Comparison of ENCODE assay signal across 1 cellular context in genomic region chr1:32828341-32828740, GRCh38.
TF ChIP-seq lines count a peak whose summit lies in the region.

No MANE protein-coding gene starts in this region.

TF ChIP-seq in GM12878, 131 proteins besides CTCF, POLR2A, EP300 and RAD21:
- TF ChIP-seq CEBPZ (IDR thresholded peaks at IDR 0.05; ENCODE audit: low read depth, low read length) (no peak), JUND (IDR thresholded peaks at IDR 0.05; ENCODE audit: low read depth, low read length) (no peak), E4F1 (IDR thresholded peaks at IDR 0.05; ENCODE audit: borderline replicate concordance, partially characterized antibody) (no peak), SIN3A (IDR thresholded peaks at IDR 0.05; ENCODE audit: low read depth, low read length) (no peak), KDM1A (IDR thresholded peaks at IDR 0.05; ENCODE audit: borderline replicate concordance) (no peak), TCF12 (IDR thresholded peaks at IDR 0.05; ENCODE audit: low read depth, low read length) (no peak), ZBTB4 (CRISPR knock-in tag; IDR thresholded peaks at IDR 0.05) (no peak), BACH1 (IDR thresholded peaks at IDR 0.05; ENCODE audit: borderline replicate concordance) (no peak), MYB (IDR thresholded peaks at IDR 0.05; ENCODE audit: borderline replicate concordance, low read depth, low read length) (no peak), YY1 (IDR thresholded peaks at IDR 0.05; ENCODE audit: low read depth, low read length) (no peak), RELA (IDR thresholded peaks at IDR 0.05; ENCODE audit: borderline replicate concordance, partially characterized antibody) (no peak)
